ENCODE assay signal across 27 cellular contexts in genomic region chr19:50908311-50908710, GRCh38. TPM values are rescaled to one million over a fixed set of nuclear protein-coding genes. Genes with fewer than 3 reads are reported as not detected.
"Had no signal": no experiment of that assay in that cellular context is flagged by ENCODE, and none has a peak within 500 bp of the region (broad histone marks: within the 10 kb centered on the region; RNA-seq: fewer than 3 reads in every experiment).

No MANE protein-coding gene starts in this region.

- H3K36me3 Mint-ChIP-seq: activated naive CD8-positive, alpha-beta T cell treated with anti-CD3 and anti-CD28 coated beads, Interleukin-2, amount 10 ng/mL, durations not matched to agents 7 days and 5 days had no signal

- ATAC-seq: activated T-helper 17 cell treated with anti-CD3 and anti-CD28 coated beads, Interleukin-2, amount 50 U/mL, for 72 hours; Right ventricle myocardium inferior had no signal

- H3K9me3 ChIP-seq: adrenal gland, breast epithelium, SK-N-SH had no signal

- H3K9ac ChIP-seq: SK-N-SH had no signal

- DNase-seq: activated CD4-positive, alpha-beta memory T cell treated with anti-CD3 and anti-CD28 coated beads, Interleukin-2, amount 10 ng/mL, durations not matched to agents 7 days and 5 days; activated CD4-positive, alpha-beta T cell treated with anti-CD3 and anti-CD28 coated beads for 36 hours; activated CD4-positive, alpha-beta T cell treated with anti-CD3 and anti-CD28 coated beads, Interleukin-2, amount 50 U/mL, for 1 hour; activated CD4-positive, CD25-positive, alpha-beta regulatory T cell; activated gamma-delta T cell treated with Interleukin-2 at 50 U/mL for 16 hours; activated naive CD4-positive, alpha-beta T cell treated with anti-CD3 and anti-CD28 coated beads, Interleukin-2, amount 50 U/mL, for 16 hours; activated naive CD8-positive, alpha-beta T cell treated with anti-CD3 and anti-CD28 coated beads, Interleukin-2, amount 10 ng/mL, durations not matched to agents 7 days and 5 days; activated T-cell treated with anti-CD3 and anti-CD28 coated beads for 4 hours; activated T-cell treated with anti-CD3 and anti-CD28 coated beads, Interleukin-2, amount 50 U/mL, for 48 hours; adrenal gland; anterior cingulate cortex; caudate nucleus; Karpas-422; NCI-H146; NCI-H187 treated with DMSO at 0.1 percent for 48 hours; NCI-H2081 treated with DMSO at 0.1 percent for 48 hours; NCI-H446; NCI-H524; PC-9; SK-N-SH had no signal

- H3K9me3 Mint-ChIP-seq: activated CD4-positive, alpha-beta memory T cell treated with anti-CD3 and anti-CD28 coated beads, Interleukin-2, amount 10 ng/mL, durations not matched to agents 7 days and 5 days; activated naive CD8-positive, alpha-beta T cell treated with anti-CD3 and anti-CD28 coated beads, Interleukin-2, amount 10 ng/mL, durations not matched to agents 7 days and 5 days; activated T-helper 17 cell treated with anti-CD3 and anti-CD28 coated beads, Interleukin-2, amount 50 U/mL, for 72 hours had no signal

- H3K4me1 Mint-ChIP-seq: activated CD4-positive, alpha-beta memory T cell treated with anti-CD3 and anti-CD28 coated beads, Interleukin-2, amount 10 ng/mL, durations not matched to agents 7 days and 5 days; activated naive CD8-positive, alpha-beta T cell treated with anti-CD3 and anti-CD28 coated beads, Interleukin-2, amount 10 ng/mL, durations not matched to agents 7 days and 5 days; activated T-helper 17 cell treated with anti-CD3 and anti-CD28 coated beads, Interleukin-2, amount 50 U/mL, for 72 hours had no signal

- H3K27ac Mint-ChIP-seq: activated CD4-positive, alpha-beta memory T cell treated with anti-CD3 and anti-CD28 coated beads, Interleukin-2, amount 10 ng/mL, durations not matched to agents 7 days and 5 days; activated CD4-positive, alpha-beta T cell treated with anti-CD3 and anti-CD28 coated beads for 36 hours; activated naive CD8-positive, alpha-beta T cell treated with anti-CD3 and anti-CD28 coated beads, Interleukin-2, amount 10 ng/mL, durations not matched to agents 7 days and 5 days; activated T-helper 17 cell treated with anti-CD3 and anti-CD28 coated beads, Interleukin-2, amount 50 U/mL, for 72 hours had no signal

- H3K4me3 Mint-ChIP-seq: activated CD4-positive, alpha-beta memory T cell treated with anti-CD3 and anti-CD28 coated beads, Interleukin-2, amount 10 ng/mL, durations not matched to agents 7 days and 5 days; activated CD4-positive, alpha-beta T cell treated with anti-CD3 and anti-CD28 coated beads for 36 hours; activated naive CD8-positive, alpha-beta T cell treated with anti-CD3 and anti-CD28 coated beads, Interleukin-2, amount 10 ng/mL, durations not matched to agents 7 days and 5 days; activated T-helper 17 cell treated with anti-CD3 and anti-CD28 coated beads, Interleukin-2, amount 50 U/mL, for 72 hours had no signal

- H3K4me1 ChIP-seq: adrenal gland, breast epithelium had no signal

- H3K36me3 ChIP-seq: adrenal gland, breast epithelium had no signal

- H3K4me3 ChIP-seq: PC-9 had no signal

RNA-seq across cellular contexts. Expression of gene KLK4, which starts 2.9 kb away (rescaled TPM):
- total RNA-seq: activated CD4-positive, alpha-beta memory T cell treated with anti-CD3 and anti-CD28 coated beads, Interleukin-2, amount 10 ng/mL, durations not matched to agents 7 days and 5 days; activated CD4-positive, alpha-beta T cell treated with anti-CD3 and anti-CD28 coated beads for 36 hours; activated CD8-positive, alpha-beta memory T cell treated with anti-CD3 and anti-CD28 coated beads for 36 hours; activated naive CD8-positive, alpha-beta T cell treated with anti-CD3 and anti-CD28 coated beads, Interleukin-2, amount 10 ng/mL, durations not matched to agents 7 days and 5 days; activated T-helper 17 cell treated with anti-CD3 and anti-CD28 coated beads, Interleukin-2, amount 50 U/mL, for 72 hours; breast epithelium; PC-9; Right ventricle myocardium inferior; RPMI7951; T-helper 1 cell treated with Interleukin-12 subunit alpha and Interleukin-12 subunit beta and Interleukin-4 antibody, amounts not matched to agents 30 ng/mL and 1 ng/mL, for 36 hours had no signal

RNA-seq across cellular contexts. Expression of gene KLK2, which starts 35.1 kb away (rescaled TPM):
- total RNA-seq: activated CD4-positive, alpha-beta T cell treated with anti-CD3 and anti-CD28 coated beads for 36 hours; activated CD8-positive, alpha-beta memory T cell treated with anti-CD3 and anti-CD28 coated beads for 36 hours; PC-9; Right ventricle myocardium inferior; RPMI7951; T-helper 1 cell treated with Interleukin-12 subunit alpha and Interleukin-12 subunit beta and Interleukin-4 antibody, amounts not matched to agents 30 ng/mL and 1 ng/mL, for 36 hours had no signal

RNA-seq across cellular contexts. Expression of gene KLK5, which starts 44.5 kb away (rescaled TPM):
- total RNA-seq: activated CD4-positive, alpha-beta memory T cell treated with anti-CD3 and anti-CD28 coated beads, Interleukin-2, amount 10 ng/mL, durations not matched to agents 7 days and 5 days; activated CD4-positive, alpha-beta T cell treated with anti-CD3 and anti-CD28 coated beads for 36 hours; activated CD8-positive, alpha-beta memory T cell treated with anti-CD3 and anti-CD28 coated beads for 36 hours; activated naive CD8-positive, alpha-beta T cell treated with anti-CD3 and anti-CD28 coated beads, Interleukin-2, amount 10 ng/mL, durations not matched to agents 7 days and 5 days; activated T-helper 17 cell treated with anti-CD3 and anti-CD28 coated beads, Interleukin-2, amount 50 U/mL, for 72 hours; adrenal gland; cerebellum; Right ventricle myocardium inferior; RPMI7951; T-helper 1 cell treated with Interleukin-12 subunit alpha and Interleukin-12 subunit beta and Interleukin-4 antibody, amounts not matched to agents 30 ng/mL and 1 ng/mL, for 36 hours had no signal

RNA-seq across cellular contexts. Expression of gene KLK3, which starts 53.6 kb away (rescaled TPM):
- total RNA-seq: activated CD4-positive, alpha-beta memory T cell treated with anti-CD3 and anti-CD28 coated beads, Interleukin-2, amount 10 ng/mL, durations not matched to agents 7 days and 5 days; activated CD4-positive, alpha-beta T cell treated with anti-CD3 and anti-CD28 coated beads for 36 hours; activated CD8-positive, alpha-beta memory T cell treated with anti-CD3 and anti-CD28 coated beads for 36 hours; activated naive CD8-positive, alpha-beta T cell treated with anti-CD3 and anti-CD28 coated beads, Interleukin-2, amount 10 ng/mL, durations not matched to agents 7 days and 5 days; activated T-helper 17 cell treated with anti-CD3 and anti-CD28 coated beads, Interleukin-2, amount 50 U/mL, for 72 hours; cerebellum; PC-9; Right ventricle myocardium inferior; RPMI7951; T-helper 1 cell treated with Interleukin-12 subunit alpha and Interleukin-12 subunit beta and Interleukin-4 antibody, amounts not matched to agents 30 ng/mL and 1 ng/mL, for 36 hours had no signal
